ENCODE assay signal across 1 cellular context in the genomic region with DNA sequence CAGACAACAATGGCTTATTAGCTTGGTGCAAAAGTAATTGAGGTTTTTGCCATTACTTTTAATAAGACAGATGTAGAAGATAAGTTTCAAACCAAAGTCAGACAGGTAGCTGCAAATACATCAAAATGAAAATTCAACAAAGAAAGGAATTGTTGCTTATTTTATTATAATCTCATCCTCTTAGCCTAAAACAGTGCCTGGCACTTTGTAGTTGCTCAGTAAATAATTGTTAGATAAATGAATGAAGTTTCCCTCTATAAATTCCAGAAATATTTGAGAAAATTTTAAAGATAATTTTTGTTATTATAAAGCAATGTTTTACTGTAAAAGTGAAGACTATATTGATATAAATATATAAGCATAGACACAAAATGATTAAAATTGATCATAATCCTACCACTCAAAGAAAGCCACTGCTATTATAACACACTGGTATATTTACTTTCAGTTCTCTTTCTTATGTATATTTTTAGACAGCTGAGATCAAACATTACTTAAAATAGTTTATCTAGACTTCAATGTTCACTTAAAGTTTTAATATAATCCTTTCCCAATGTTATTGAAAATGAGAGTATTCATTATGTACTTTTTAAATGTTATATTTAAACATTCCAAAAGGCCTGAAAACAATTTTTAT.
TF ChIP-seq lines count a peak whose summit lies in the region.

No MANE protein-coding gene starts in this region.

TF ChIP-seq in GM12878, 131 proteins besides CTCF, POLR2A, EP300 and RAD21:
- TF ChIP-seq BMI1 (IDR thresholded peaks at IDR 0.05; ENCODE audit: borderline replicate concordance) (no peak), SPI1 (IDR thresholded peaks at IDR 0.05; ENCODE audit: borderline replicate concordance, insufficient read depth, low read depth, low read length) (peak; percentile 47; the same call in 1 of the 2 replicates), FOS (IDR thresholded peaks at IDR 0.05; ENCODE audit: borderline replicate concordance, extremely low read depth, insufficient read length) (no peak), MEF2B (IDR thresholded peaks at IDR 0.05; ENCODE audit: partially characterized antibody, poor library complexity, severe bottlenecking) (peak; percentile 82), ATF7 (IDR thresholded peaks at IDR 0.05; ENCODE audit: low read depth) (0 out of 2 replicates have a peak, but pooled peaks have one; percentile 27), MEF2A (IDR thresholded peaks at IDR 0.05; ENCODE audit: insufficient read depth, low read depth, low read length) (peak; percentile 93)
